Comparison of ENCODE assay signal across 8 cellular contexts in the genomic region with DNA sequence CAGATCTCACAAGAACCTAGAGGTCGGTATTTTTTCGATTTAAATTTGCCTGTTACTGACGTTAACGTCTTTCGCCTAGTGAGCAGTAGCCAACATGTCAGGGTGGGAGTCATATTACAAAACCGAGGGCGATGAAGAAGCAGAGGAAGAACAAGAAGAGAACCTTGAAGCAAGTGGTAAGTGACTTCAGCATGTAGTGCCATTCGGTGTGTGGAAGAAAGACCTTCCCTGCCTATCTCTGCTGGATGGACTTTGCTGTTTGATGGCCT. TPM values are rescaled to one million over a fixed set of nuclear protein-coding genes. Genes with fewer than 3 reads are reported as not detected.
A peak's percentile ranks its signal among the peaks of the same experiment; 100 is the strongest.
DNase-seq lines count a peak whose midpoint lies in the region; ATAC-seq lines count a peak whose summit lies in the region.

No MANE protein-coding gene starts in this region.

- no peaks in the 10 kb centered on the region for H3K9me3 Mint-ChIP-seq in activated naive CD8-positive, alpha-beta T cell treated with anti-CD3 and anti-CD28 coated beads, Interleukin-2, amount 10 ng/mL, durations not matched to agents 7 days and 5 days

- no peaks in the 10 kb centered on the region for H3K27me3 ChIP-seq in stomach smooth muscle (ENCODE audit: control insufficient read depth in 1 of 2, insufficient read depth in 2 of 2, low read length in 2 of 2)

- H3K4me3 ChIP-seq in stomach smooth muscle (ENCODE audit: low read length in 2 of 2): peak overlapping the region; percentile 99 to 100

- H3K4me1 ChIP-seq in stomach smooth muscle (ENCODE audit: control insufficient read depth, insufficient read depth, low read length): peaks cover 20% of the 10 kb centered on the region

- no peak for ATAC-seq in activated naive CD8-positive, alpha-beta T cell treated with anti-CD3 and anti-CD28 coated beads, Interleukin-2, amount 10 ng/mL, durations not matched to agents 7 days and 5 days (ENCODE audit: low read depth)
- no peak for ATAC-seq in GM19397 (IDR thresholded peaks at IDR 0.05; ENCODE audit: unreplicated experiment)

- H3K4me1 Mint-ChIP-seq in activated naive CD8-positive, alpha-beta T cell treated with anti-CD3 and anti-CD28 coated beads, Interleukin-2, amount 10 ng/mL, durations not matched to agents 7 days and 5 days: peaks cover 31% of the 10 kb centered on the region

- peak overlapping the region; percentile 97 for H3K4me3 Mint-ChIP-seq in activated naive CD8-positive, alpha-beta T cell treated with anti-CD3 and anti-CD28 coated beads, Interleukin-2, amount 10 ng/mL, durations not matched to agents 7 days and 5 days

- H3K27ac Mint-ChIP-seq in activated naive CD8-positive, alpha-beta T cell treated with anti-CD3 and anti-CD28 coated beads, Interleukin-2, amount 10 ng/mL, durations not matched to agents 7 days and 5 days: peak overlapping the region; percentile 98

- POLR2A ChIA-PET in activated naive CD8-positive, alpha-beta T cell treated with anti-CD3 and anti-CD28 coated beads, Interleukin-2, amount 10 ng/mL, durations not matched to agents 7 days and 5 days (lab: Charles Lee): interaction anchor here (1.1 to 7.1 kb wide), 8 partner anchors 13 to 501 kb away, joined by 3 to 91 read pairs (median 10); a partner anchor contains a TSS

- DNase-seq in NCI-H2196 (lab: John Stamatoyannopoulos, UW; ENCODE audit: unreplicated experiment) (peak; percentile 39), NCI-H2196 treated with DMSO at 0.1 percent for 48 hours (lab: John Stamatoyannopoulos, UW; ENCODE audit: unreplicated experiment) (no peak), iris pigment epithelial cell (ENCODE audit: low read depth) (peak; percentile 68), SHP77 (lab: John Stamatoyannopoulos, UW) (no peak), anterior cingulate cortex (lab: John Stamatoyannopoulos, UW) (no peak)
- no peak for DNase-seq in activated naive CD8-positive, alpha-beta T cell treated with anti-CD3 and anti-CD28 coated beads, Interleukin-2, amount 10 ng/mL, durations not matched to agents 7 days and 5 days

- H3K9ac ChIP-seq in stomach smooth muscle (ENCODE audit: low read length in 2 of 2): peak overlapping the region; percentile 98 to 100

- H3K27ac ChIP-seq in stomach smooth muscle (ENCODE audit: low read length): peak overlapping the region; percentile 99

- no peaks in the 10 kb centered on the region for H3K27me3 Mint-ChIP-seq in activated naive CD8-positive, alpha-beta T cell treated with anti-CD3 and anti-CD28 coated beads, Interleukin-2, amount 10 ng/mL, durations not matched to agents 7 days and 5 days

- no peaks in the 10 kb centered on the region for H3K9me3 ChIP-seq in stomach smooth muscle (ENCODE audit: control insufficient read depth in 2 of 2, low read length in 2 of 2)

- peaks cover 0 to 6% of the 10 kb centered on the region in 2 donors for H3K36me3 ChIP-seq in stomach smooth muscle (ENCODE audit: control insufficient read depth in 2 of 2, insufficient read depth in 2 of 2, low read length in 2 of 2)

- peaks cover 15% of the 10 kb centered on the region for H3K36me3 Mint-ChIP-seq in activated naive CD8-positive, alpha-beta T cell treated with anti-CD3 and anti-CD28 coated beads, Interleukin-2, amount 10 ng/mL, durations not matched to agents 7 days and 5 days

RNA-seq across cellular contexts. Expression of a gene that starts 0.8 kb away (rescaled TPM):
- 100 to 1,000 TPM; 215 to 222 TPM for total RNA-seq in activated naive CD8-positive, alpha-beta T cell treated with anti-CD3 and anti-CD28 coated beads, Interleukin-2, amount 10 ng/mL, durations not matched to agents 7 days and 5 days

RNA-seq across cellular contexts. Expression of a gene that starts 1.0 kb away (rescaled TPM):
- 10 to 100 TPM; 29.5 to 29.7 TPM for total RNA-seq in activated naive CD8-positive, alpha-beta T cell treated with anti-CD3 and anti-CD28 coated beads, Interleukin-2, amount 10 ng/mL, durations not matched to agents 7 days and 5 days

RNA-seq across cellular contexts. Expression of a gene that starts 32.2 kb away (rescaled TPM):
- total RNA-seq in activated naive CD8-positive, alpha-beta T cell treated with anti-CD3 and anti-CD28 coated beads, Interleukin-2, amount 10 ng/mL, durations not matched to agents 7 days and 5 days: 10 to 100 TPM; 39.0 to 42.9 TPM

Comparison
In these comparisons a context has a peak if more than half of its experiments do, and no peak if none do; other contexts are left out.
1. DNase-seq: peak in NCI-H2196 (single experiment) and iris pigment epithelial cell (single experiment); none in NCI-H2196 treated with DMSO at 0.1 percent for 48 hours (single experiment), activated naive CD8-positive, alpha-beta T cell treated with anti-CD3 and anti-CD28 coated beads, Interleukin-2, amount 10 ng/mL, durations not matched to agents 7 days and 5 days (single experiment), SHP77 (0 of 2) and anterior cingulate cortex (0 of 58).